ENCODE assay signal across 33 cellular contexts in the genomic region with DNA sequence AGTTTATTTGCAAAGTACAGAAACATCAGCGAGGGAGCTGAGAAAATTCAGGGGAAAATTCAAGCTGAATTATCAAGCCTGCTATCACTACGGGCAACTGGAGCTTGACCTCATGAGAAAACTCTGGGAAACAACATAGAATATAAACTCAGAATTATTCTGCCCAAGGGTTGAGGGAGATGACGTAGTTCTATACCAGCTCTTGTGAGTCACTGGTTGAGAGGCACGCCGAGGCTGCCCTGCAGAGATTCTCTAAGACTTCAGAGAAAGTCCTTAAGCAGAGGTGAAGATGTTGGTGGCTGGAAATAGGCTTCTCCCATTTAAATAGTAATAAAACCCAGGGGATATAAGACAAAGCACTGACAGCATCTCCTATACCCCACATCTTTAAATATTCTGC. TPM values are rescaled to one million over a fixed set of nuclear protein-coding genes. Genes with fewer than 3 reads are reported as not detected.
DNase-seq lines count a peak whose midpoint lies in the region; ATAC-seq and TF ChIP-seq lines count a peak whose summit lies in the region.
"Had no signal": no experiment of that assay in that cellular context is flagged by ENCODE, and none has a peak within 500 bp of the region (broad histone marks: within the 10 kb centered on the region; RNA-seq: fewer than 3 reads in every experiment).

No MANE protein-coding gene starts in this region.

- no peak overlapping the region for H4K91ac ChIP-seq in mesenchymal stem cell (ENCODE audit: low read length)

- H2BK15ac ChIP-seq in mesenchymal stem cell (ENCODE audit: low read depth, poor library complexity, severe bottlenecking), result no peak overlapping the region

- peaks cover 13% of the 10 kb centered on the region for H3K36me3 Mint-ChIP-seq in chondrocyte (ENCODE audit: low read depth)
- H3K36me3 Mint-ChIP-seq: CD4-positive, CD25-positive, alpha-beta regulatory T cell; natural killer cell treated with Interleukin-12 subunit alpha and Interleukin-12 subunit beta and Interleukin-15 and Interleukin-18, amount 100 ng/mL, for 72 hours had no signal

- H2BK5ac ChIP-seq in mesenchymal stem cell (ENCODE audit: low read depth, low read length, poor library complexity, severe bottlenecking), result no peak overlapping the region

- H3K4me2 ChIP-seq in mesenchymal stem cell (ENCODE audit: low read length, poor library complexity, severe bottlenecking), result no peak overlapping the region

- H3K4me1 ChIP-seq in cardiac muscle cell (ENCODE audit: low read depth) (peaks cover 21% of the 10 kb centered on the region), right atrium auricular region (peaks cover 0 to 3% of the 10 kb centered on the region in 2 donors), mesenchymal stem cell (ENCODE audit: control insufficient read depth, insufficient read depth, low read depth, low read length) (no peaks in the 10 kb centered on the region)
- H3K4me1 ChIP-seq: adrenal gland, colonic mucosa, HAP-1, upper lobe of left lung had no signal

- H3K36me3 ChIP-seq in cardiac muscle cell, result peaks cover 25% of the 10 kb centered on the region
- H3K36me3 ChIP-seq in right atrium auricular region, result peaks cover 9% of the 10 kb centered on the region
- H3K36me3 ChIP-seq in mesenchymal stem cell (ENCODE audit: control insufficient read depth in 1 of 2, insufficient read depth in 2 of 2, low read depth in 1 of 2, low read length in 2 of 2), result peaks cover 0 to 6% of the 10 kb centered on the region in 2 experiments
- H3K36me3 ChIP-seq: adrenal gland, colonic mucosa had no signal

- H3K9me3 Mint-ChIP-seq in chondrocyte (ENCODE audit: low read depth), result no peaks in the 10 kb centered on the region
- H3K9me3 Mint-ChIP-seq: activated naive CD4-positive, alpha-beta T cell treated with anti-CD3 and anti-CD28 coated beads, Interleukin-2, amount 10 ng/mL, durations not matched to agents 7 days and 5 days; activated T-helper 17 cell treated with anti-CD3 and anti-CD28 coated beads, Interleukin-2, amount 50 U/mL, for 72 hours; natural killer cell treated with Interleukin-12 subunit alpha and Interleukin-12 subunit beta and Interleukin-15 and Interleukin-18, amount 100 ng/mL, for 72 hours had no signal

- DNase-seq in cardiac muscle cell (ENCODE audit: low read depth in 1 of 2, low spot score in 1 of 2) (no peak), right atrium auricular region (ENCODE audit: low spot score) (no peak), chondrocyte (ENCODE audit: low spot score) (no peak), mesenchymal stem cell (peak; percentile 21)
- no peak for DNase-seq in activated CD4-positive, alpha-beta T cell treated with anti-CD3 and anti-CD28 coated beads for 4 hours
- DNase-seq: activated CD4-positive, alpha-beta T cell treated with anti-CD3 and anti-CD28 coated beads for 36 hours; activated naive CD4-positive, alpha-beta T cell treated with anti-CD3 and anti-CD28 coated beads, Interleukin-2, amount 10 ng/mL, durations not matched to agents 7 days and 5 days; adrenal gland; AML-193; CD4-positive, CD25-positive, alpha-beta regulatory T cell; colonic mucosa; DND-41; effector CD8-positive, alpha-beta T cell; kidney glomerular epithelial cell; mucosa of descending colon; NCI-H2029; NCI-H524 treated with DMSO at 0.1 percent for 48 hours; occipital lobe; PC-3; Right ventricle myocardium superior; SW 1271; T-helper 9 cell; upper lobe of left lung had no signal

- peak overlapping the region; percentile 84 for H3K27ac Mint-ChIP-seq in chondrocyte (ENCODE audit: unreplicated experiment)
- H3K27ac Mint-ChIP-seq: activated CD4-positive, alpha-beta T cell treated with anti-CD3 and anti-CD28 coated beads for 36 hours; activated naive CD4-positive, alpha-beta T cell treated with anti-CD3 and anti-CD28 coated beads, Interleukin-2, amount 10 ng/mL, durations not matched to agents 7 days and 5 days; activated T-helper 17 cell treated with anti-CD3 and anti-CD28 coated beads, Interleukin-2, amount 50 U/mL, for 72 hours; natural killer cell treated with Interleukin-12 subunit alpha and Interleukin-12 subunit beta and Interleukin-15 and Interleukin-18, amount 100 ng/mL, for 72 hours; stimulated activated memory B cell treated with anti-CD40 and anti-IgM and Interleukin-4, amounts not matched to agents 10 μg/mL and 1 μg/mL and 100 μg/mL, for 72 hours had no signal

- H3K14ac ChIP-seq in mesenchymal stem cell (ENCODE audit: low read length in 2 of 2), result no peak overlapping the region

- H3K4me3 Mint-ChIP-seq in chondrocyte (ENCODE audit: unreplicated experiment), result no peak overlapping the region
- H3K4me3 Mint-ChIP-seq: activated CD4-positive, alpha-beta T cell treated with anti-CD3 and anti-CD28 coated beads for 36 hours; activated naive CD4-positive, alpha-beta T cell treated with anti-CD3 and anti-CD28 coated beads, Interleukin-2, amount 10 ng/mL, durations not matched to agents 7 days and 5 days; activated T-helper 17 cell treated with anti-CD3 and anti-CD28 coated beads, Interleukin-2, amount 50 U/mL, for 72 hours; CD4-positive, CD25-positive, alpha-beta regulatory T cell; natural killer cell treated with Interleukin-12 subunit alpha and Interleukin-12 subunit beta and Interleukin-15 and Interleukin-18, amount 100 ng/mL, for 72 hours; stimulated activated memory B cell treated with anti-CD40 and anti-IgM and Interleukin-4, amounts not matched to agents 10 μg/mL and 1 μg/mL and 100 μg/mL, for 72 hours had no signal

- no peaks in the 10 kb centered on the region for H3K9me3 ChIP-seq in cardiac muscle cell (ENCODE audit: low read depth)
- H3K9me3 ChIP-seq in right atrium auricular region, result no peaks in the 10 kb centered on the region
- no peaks in the 10 kb centered on the region for H3K9me3 ChIP-seq in mesenchymal stem cell (ENCODE audit: control insufficient read depth, low read length)
- H3K9me3 ChIP-seq: adrenal gland, colonic mucosa, HAP-1, mucosa of descending colon, upper lobe of left lung had no signal

- H3K27ac ChIP-seq in cardiac muscle cell (peak overlapping the region; percentile 69), right atrium auricular region (no peak overlapping the region), mesenchymal stem cell (ENCODE audit: low read length, poor library complexity, severe bottlenecking) (no peak overlapping the region)
- H3K27ac ChIP-seq: adrenal gland, colonic mucosa, upper lobe of left lung, VCaP had no signal

- TF ChIP-seq CTCF in cardiac muscle cell (IDR thresholded peaks at IDR 0.05; ENCODE audit: low read depth, low read length) (no peak), right atrium auricular region (IDR thresholded peaks at IDR 0.05) (no peak), chondrocyte (IDR thresholded peaks at IDR 0.05) (no peak)

- H3K27me3 Mint-ChIP-seq in chondrocyte (ENCODE audit: low read depth), result no peaks in the 10 kb centered on the region
- H3K27me3 Mint-ChIP-seq: activated naive CD4-positive, alpha-beta T cell treated with anti-CD3 and anti-CD28 coated beads, Interleukin-2, amount 10 ng/mL, durations not matched to agents 7 days and 5 days; activated T-helper 17 cell treated with anti-CD3 and anti-CD28 coated beads, Interleukin-2, amount 50 U/mL, for 72 hours; stimulated activated memory B cell treated with anti-CD40 and anti-IgM and Interleukin-4, amounts not matched to agents 10 μg/mL and 1 μg/mL and 100 μg/mL, for 72 hours had no signal

- H3K9ac ChIP-seq in mesenchymal stem cell (ENCODE audit: low read length), result no peak overlapping the region

- no peak overlapping the region for H2BK12ac ChIP-seq in mesenchymal stem cell (ENCODE audit: low read length in 2 of 2)

- no peak overlapping the region for H2AFZ ChIP-seq in mesenchymal stem cell (ENCODE audit: low read depth, low read length)

- no peaks in the 10 kb centered on the region for H3K79me1 ChIP-seq in mesenchymal stem cell (replicated peaks; ENCODE audit: low read length, poor library complexity, severe bottlenecking)

- H3K4me3 ChIP-seq in cardiac muscle cell (no peak overlapping the region), right atrium auricular region (no peak overlapping the region), mesenchymal stem cell (ENCODE audit: insufficient read depth in 1 of 2, low read depth in 1 of 2, low read length in 2 of 2) (no peak overlapping the region)
- H3K4me3 ChIP-seq: adrenal gland, colonic mucosa, HAP-1, lung, mucosa of descending colon, upper lobe of left lung had no signal

- H2BK120ac ChIP-seq in mesenchymal stem cell (ENCODE audit: low read depth, low read length), result no peak overlapping the region

- no peak overlapping the region for H2AK5ac ChIP-seq in mesenchymal stem cell (ENCODE audit: low read length, severe bottlenecking)

- no peak overlapping the region for H3K4ac ChIP-seq in mesenchymal stem cell (ENCODE audit: low read depth in 1 of 2, low read length in 2 of 2)

- no peak overlapping the region for H3K23ac ChIP-seq in mesenchymal stem cell (ENCODE audit: low read length in 2 of 2)

- 100% methylated on average over 2 of the region's 5 CpGs for WGBS in mesenchymal stem cell

- peaks cover 25% of the 10 kb centered on the region for H3K4me1 Mint-ChIP-seq in chondrocyte (ENCODE audit: low read depth)
- H3K4me1 Mint-ChIP-seq: activated naive CD4-positive, alpha-beta T cell treated with anti-CD3 and anti-CD28 coated beads, Interleukin-2, amount 10 ng/mL, durations not matched to agents 7 days and 5 days; activated T-helper 17 cell treated with anti-CD3 and anti-CD28 coated beads, Interleukin-2, amount 50 U/mL, for 72 hours had no signal

- H3K27me3 ChIP-seq in cardiac muscle cell, result no peaks in the 10 kb centered on the region
- H3K27me3 ChIP-seq in right atrium auricular region, result no peaks in the 10 kb centered on the region
- no peaks in the 10 kb centered on the region for H3K27me3 ChIP-seq in mesenchymal stem cell (ENCODE audit: control insufficient read depth in 1 of 2, insufficient read depth in 1 of 2, low read length in 2 of 2)
- H3K27me3 ChIP-seq: adrenal gland, colonic mucosa, upper lobe of left lung had no signal

- H3K18ac ChIP-seq in mesenchymal stem cell (ENCODE audit: low read depth in 1 of 2, low read length in 2 of 2), result no peak overlapping the region

- H4K8ac ChIP-seq in mesenchymal stem cell (ENCODE audit: low read length), result no peak overlapping the region

- no peak for ATAC-seq in GM21825 (IDR thresholded peaks at IDR 0.05; ENCODE audit: unreplicated experiment)
- no peak for ATAC-seq in GM21390 (IDR thresholded peaks at IDR 0.05; ENCODE audit: unreplicated experiment)
- ATAC-seq in GM21529 (IDR thresholded peaks at IDR 0.05; ENCODE audit: unreplicated experiment), result no peak
- ATAC-seq: activated CD4-positive, alpha-beta T cell treated with anti-CD3 and anti-CD28 coated beads for 36 hours; activated T-helper 17 cell treated with anti-CD3 and anti-CD28 coated beads, Interleukin-2, amount 50 U/mL, for 72 hours; HepG2; mucosa of descending colon; natural killer cell treated with Interleukin-12 subunit alpha and Interleukin-12 subunit beta and Interleukin-15 and Interleukin-18, amount 100 ng/mL, for 72 hours; PC-3; stimulated activated memory B cell treated with anti-CD40 and anti-IgM and Interleukin-4, amounts not matched to agents 10 μg/mL and 1 μg/mL and 100 μg/mL, for 72 hours had no signal

RNA-seq across cellular contexts. Expression of gene SYDE2, which starts 12.3 kb away (rescaled TPM):
- total RNA-seq in cardiac muscle cell (22.2 and 47.5 TPM in 2 replicates), right atrium auricular region (10 to 100 TPM; 15.4 to 21.8 TPM), chondrocyte (13.1 to 17.8 TPM (median 13.4 TPM) in 3 replicates)
- polyA plus RNA-seq in cardiac muscle cell, result 20.6 and 30.2 TPM in 2 replicates
- polyA plus RNA-seq in mesenchymal stem cell (2013, experiment 1 of 2), result 3.3 TPM
- 3.5 TPM for polyA plus RNA-seq in mesenchymal stem cell (2013, experiment 2 of 2)
